Comparison of ENCODE assay signal across 7 cellular contexts in genomic region chr15:85296615-85297402, GRCh38.
A peak's percentile ranks its signal among the peaks of the same experiment; 100 is the strongest.
DNase-seq lines count a peak whose midpoint lies in the region; ATAC-seq and TF ChIP-seq lines count a peak whose summit lies in the region.

No MANE protein-coding gene starts in this region.

- in situ Hi-C loops in gastrocnemius medialis (cut with MboI; ENCODE audit: low sequenced_read_pairs in 4 of 4) = loop anchor here in 2 of 4 donors (10.0 kb wide), 3 partner anchors 128 to 548 kb away; no protein-coding TSS in a partner anchor

- H3K4me3 ChIP-seq in GM12875 (ENCODE audit: low read depth, low read length) (no peak overlapping the region), gastrocnemius medialis (peak overlapping the region; percentile 22 to 50 (median 36))

- no peaks in the 10 kb centered on the region for H3K36me3 ChIP-seq in gastrocnemius medialis

- no peaks in the 10 kb centered on the region for H3K9me3 Mint-ChIP-seq in T-cell

- no peaks in the 10 kb centered on the region for H3K36me3 Mint-ChIP-seq in T-cell

- POLR2A ChIA-PET in T-cell (lab: Charles Lee) = no interaction called here

- H3K4me1 ChIP-seq in gastrocnemius medialis = no peaks in the 10 kb centered on the region

- ATAC-seq in HG02588 (IDR thresholded peaks at IDR 0.05; ENCODE audit: unreplicated experiment) (peak; percentile 89), T-cell (replicated peaks in 1 of 4) (peak; percentile 92 to 99 (median 97)), gastrocnemius medialis (peak; percentile 97 to 99)

- no peak for TF ChIP-seq POLR2A in gastrocnemius medialis (IDR thresholded peaks at IDR 0.05)

- H3K9me3 ChIP-seq in gastrocnemius medialis = no peaks in the 10 kb centered on the region

- H3K27ac ChIP-seq in gastrocnemius medialis = peak overlapping the region in 1 of 4 donors; percentile 24

- intact Hi-C loops in gastrocnemius medialis (cut with DNase I; ENCODE audit: low total_unique reads) = loop anchor here (2.0 to 10.0 kb wide), 3 partner anchors 34 to 208 kb away; no protein-coding TSS in a partner anchor

- H3K27me3 Mint-ChIP-seq in T-cell = peaks cover 0 to 6% of the 10 kb centered on the region in 2 donors

- H3K4me1 Mint-ChIP-seq in T-cell = peaks cover 12 to 14% (median 12%) of the 10 kb centered on the region in 3 donors

- H3K27ac Mint-ChIP-seq in T-cell = peak overlapping the region; percentile 13 to 18

- H3K27me3 ChIP-seq in gastrocnemius medialis = no peaks in the 10 kb centered on the region

- TF ChIP-seq CTCF in GM12875 (IDR thresholded peaks at IDR 0.05; ENCODE audit: borderline replicate concordance, insufficient read depth, low read depth, low read length) (peak; percentile 79), gastrocnemius medialis (IDR thresholded peaks at IDR 0.05 in 4 of 5, conservative IDR thresholded peaks at IDR 0.05 in 1 of 5) (peak; percentile 52 to 80 (median 68))

- CTCF ChIA-PET in T-cell (lab: Charles Lee) = interaction anchor here (0.5 to 3.5 kb wide), 21 partner anchors 20 to 394 kb away, joined by 3 to 61 read pairs (median 4); no protein-coding TSS in a partner anchor

- peak; percentile 62 for DNase-seq in NCI-H1092 treated with DMSO at 0.1 percent for 48 hours (lab: John Stamatoyannopoulos, UW)
- peak; percentile 29 to 73 (median 58) for DNase-seq in T-cell
- peak in 49 of 56 donors; percentile 6 to 82 (median 28) for DNase-seq in amygdala (lab: John Stamatoyannopoulos, UW)
- DNase-seq in hepatic stellate cell (ENCODE audit: low spot score) = peak; percentile 59
- peak; percentile 20 to 55 for DNase-seq in gastrocnemius medialis

- H3K4me3 Mint-ChIP-seq in T-cell = peak overlapping the region; percentile 49 to 59 (median 51)
